ENCODE assay signal across 8 cellular contexts in genomic region chr5:139293199-139293503, GRCh38. TPM values are rescaled to one million over a fixed set of nuclear protein-coding genes. Genes with fewer than 3 reads are reported as not detected.
DNase-seq lines count a peak whose midpoint lies in the region; ATAC-seq, FAIRE-seq and TF ChIP-seq lines count a peak whose summit lies in the region.

No MANE protein-coding gene starts in this region.

- H3K4me3 ChIP-seq in A673 (ENCODE audit: low read depth, low read length, poor library complexity, severe bottlenecking) (peak overlapping the region; percentile 76), HL-60 (replicated peaks; ENCODE audit: insufficient read depth, low read length) (peak overlapping the region; percentile 60), bronchial epithelial cell (ENCODE audit: low read depth, low read length) (peak overlapping the region; percentile 78), mucosa of rectum (ENCODE audit: low read length in 2 of 2) (peak overlapping the region; percentile 99)

- H3K4me1 ChIP-seq in A673 (ENCODE audit: insufficient read depth, low read length, poor library complexity, severe bottlenecking) = peaks cover 24% of the 10 kb centered on the region
- H3K4me1 ChIP-seq in mucosa of rectum (ENCODE audit: control insufficient read depth in 2 of 2, insufficient read depth in 2 of 2, low read length in 2 of 2) = peaks cover 17 to 18% of the 10 kb centered on the region in 2 donors

- DNase-seq in A673 (ENCODE audit: low spot score) = no peak
- no peak for DNase-seq in HL-60 (ENCODE audit: low read depth in 1 of 2, low spot score in 1 of 2)
- no peak for DNase-seq in bronchial epithelial cell (ENCODE audit: low read depth)
- DNase-seq in NCI-H524 (lab: John Stamatoyannopoulos, UW) = no peak
- no peak for DNase-seq in activated CD4-positive, alpha-beta T cell treated with anti-CD3 and anti-CD28 coated beads, Interleukin-2, amount 50 U/mL, for 1 hour

- H3K27me3 ChIP-seq in A673 (replicated peaks; ENCODE audit: insufficient read depth, low read depth, low read length, poor library complexity) = no peaks in the 10 kb centered on the region
- no peaks in the 10 kb centered on the region for H3K27me3 ChIP-seq in HL-60 (ENCODE audit: insufficient read depth, poor library complexity, severe bottlenecking)
- H3K27me3 ChIP-seq in bronchial epithelial cell (ENCODE audit: control insufficient read depth, insufficient read depth, low read length) = no peaks in the 10 kb centered on the region
- H3K27me3 ChIP-seq in mucosa of rectum (ENCODE audit: control insufficient read depth in 2 of 2, insufficient read depth in 2 of 2, low read length in 2 of 2) = no peaks in the 10 kb centered on the region

- H3K27ac ChIP-seq in A673 (ENCODE audit: low read depth, low read length, poor library complexity, severe bottlenecking) = peak overlapping the region; percentile 99
- peak overlapping the region; percentile 98 for H3K27ac ChIP-seq in HL-60 (replicated peaks)
- peak overlapping the region; percentile 99 to 100 for H3K27ac ChIP-seq in mucosa of rectum (ENCODE audit: low read depth in 2 of 2, low read length in 2 of 2)

- peak overlapping the region; percentile 96 to 98 for H3K9ac ChIP-seq in mucosa of rectum (ENCODE audit: low read depth in 1 of 2, low read length in 2 of 2)

- H3K36me3 ChIP-seq in A673 (ENCODE audit: insufficient read depth, low read length, poor library complexity, severe bottlenecking) = no peaks in the 10 kb centered on the region
- H3K36me3 ChIP-seq in bronchial epithelial cell (ENCODE audit: control insufficient read depth, insufficient read depth, low read length) = no peaks in the 10 kb centered on the region
- H3K36me3 ChIP-seq in mucosa of rectum (ENCODE audit: control insufficient read depth in 2 of 2, insufficient read depth in 2 of 2, low read length in 2 of 2) = no peaks in the 10 kb centered on the region

- intact Hi-C loops in A673 (cut with micrococcal nuclease; ENCODE audit: unreplicated experiment) = no loop called here

- H3K9me3 ChIP-seq in A673 (ENCODE audit: low read depth, low read length, poor library complexity, severe bottlenecking) (no peaks in the 10 kb centered on the region), mucosa of rectum (ENCODE audit: control insufficient read depth in 2 of 2, low read length in 2 of 2) (no peaks in the 10 kb centered on the region)

- POLR2A ChIA-PET in A673 (lab: Charles Lee; ENCODE audit: low non-redundant PET) = interaction anchor here (0.5 to 0.9 kb wide), 6 partner anchors 11 to 846 kb away, joined by 3 to 27 read pairs (median 5); no protein-coding TSS in a partner anchor

- FAIRE-seq in bronchial epithelial cell (lab: Jason Lieb, UNC) = no peak

- CTCF ChIA-PET in A673 (lab: Charles Lee) = no interaction called here

- TF ChIP-seq CTCF in A673 (conservative IDR thresholded peaks at IDR 0.05; ENCODE audit: low read depth, low read length) (no peak), HL-60 (IDR thresholded peaks at IDR 0.05; ENCODE audit: insufficient read depth, low read length) (no peak), bronchial epithelial cell (IDR thresholded peaks at IDR 0.05; ENCODE audit: insufficient read depth, low read length, severe bottlenecking) (no peak)

- TSS peak; percentile 83 for BruUV-seq in A673 (replicated peaks; lab: Mats Ljungman, UMichigan)

- ATAC-seq in GM21360 (IDR thresholded peaks at IDR 0.05; ENCODE audit: unreplicated experiment) (no peak), GM21619 (IDR thresholded peaks at IDR 0.05; ENCODE audit: unreplicated experiment) (no peak)

RNA-seq across cellular contexts. Expression of gene MATR3, which starts 0.4 kb away (rescaled TPM):
- total RNA-seq in A673 (2021) (286 and 299 TPM in 2 replicates), bronchial epithelial cell (171 and 173 TPM in 2 replicates)

RNA-seq across cellular contexts. Expression of gene PAIP2, which starts 48.5 kb away (rescaled TPM):
- total RNA-seq in A673 (2021) = 95.0 and 108 TPM in 2 replicates
- total RNA-seq in bronchial epithelial cell = 68.7 and 80.3 TPM in 2 replicates
